Comparison of ENCODE assay signal across 12 cellular contexts in genomic region chr7:75480313-75480712, GRCh38. TPM values are rescaled to one million over a fixed set of nuclear protein-coding genes. Genes with fewer than 3 reads are reported as not detected.
"Had no signal": no experiment of that assay in that cellular context is flagged by ENCODE, and none has a peak within 500 bp of the region (broad histone marks: within the 10 kb centered on the region; RNA-seq: fewer than 3 reads in every experiment).

No MANE protein-coding gene starts in this region.

RNA-seq across cellular contexts. Expression of gene SPDYE5, which starts 11.8 kb away (rescaled TPM):
- total RNA-seq: subcutaneous adipose tissue, suprapubic skin, temporal lobe, thoracic aorta, tibial nerve, transverse colon, upper lobe of left lung, upper lobe of right lung, urinary bladder, uterus, vagina had no signal
- polyA plus RNA-seq: stomach had no signal
